In genomic region chr19:38055655-38056521, GRCh38 we compare ENCODE assay signal across 13 cellular contexts.
DNase-seq lines count a peak whose midpoint lies in the region; ATAC-seq and TF ChIP-seq lines count a peak whose summit lies in the region.
"Had no signal": no experiment of that assay in that cellular context is flagged by ENCODE, and none has a peak within 500 bp of the region (broad histone marks: within the 10 kb centered on the region; RNA-seq: fewer than 3 reads in every experiment).

No MANE protein-coding gene starts in this region.

- no peaks in the 10 kb centered on the region for H3K27me3 ChIP-seq in H9 (ENCODE audit: insufficient read depth, low read length)
- H3K27me3 ChIP-seq in SJCRH30 = no peaks in the 10 kb centered on the region

- H2AFZ ChIP-seq in H9 (ENCODE audit: low read length) = no peak overlapping the region

- H3K9ac ChIP-seq in H9 (ENCODE audit: extremely low read depth, insufficient read length, low read length) = no peak overlapping the region
- H3K9ac ChIP-seq: SK-N-SH had no signal

- peaks cover 4 to 11% (median 6%) of the 10 kb centered on the region in 3 experiments; a peak in 6 of 7 replicates for H3K36me3 Mint-ChIP-seq in H9 (ENCODE audit: insufficient read depth in 1 of 3, low read depth in 3 of 3)
- H3K36me3 Mint-ChIP-seq in naive thymus-derived CD8-positive, alpha-beta T cell = peaks cover 0 to 5% (median 0%) of the 10 kb centered on the region in 3 donors

- peak overlapping the region; percentile 14 for H3K4me3 ChIP-seq in SJCRH30

- no peaks in the 10 kb centered on the region for H3K36me3 ChIP-seq in SJCRH30

- H3K14ac ChIP-seq in H9 (ENCODE audit: insufficient read depth, low read length) = peak overlapping the region; percentile 9; the same call in 1 of the 2 replicates

- H3K23ac ChIP-seq in H9 (ENCODE audit: insufficient read length, low read depth, low read length) = no peak overlapping the region

- peaks cover 16% of the 10 kb centered on the region; the same call in 1 of the 2 replicates for H3K4me1 ChIP-seq in H9 (ENCODE audit: insufficient read depth, low read length)
- H3K4me1 ChIP-seq in SJCRH30 = peaks cover 34% of the 10 kb centered on the region

- no peak overlapping the region for H2BK15ac ChIP-seq in H9 (ENCODE audit: low read depth, low read length)

- no peaks in the 10 kb centered on the region; the same call in 1 of the 2 replicates for H3K27me3 Mint-ChIP-seq in H9 (ENCODE audit: low read depth)
- H3K27me3 Mint-ChIP-seq in naive thymus-derived CD8-positive, alpha-beta T cell = no peaks in the 10 kb centered on the region
- H3K27me3 Mint-ChIP-seq: activated CD4-positive, alpha-beta T cell treated with anti-CD3 and anti-CD28 coated beads for 36 hours had no signal

- H3K23me2 ChIP-seq in H9 (ENCODE audit: insufficient read length, low read depth, low read length, poor library complexity, severe bottlenecking) = no peaks in the 10 kb centered on the region

- H4K91ac ChIP-seq in H9 (ENCODE audit: insufficient read length, low read depth, low read length) = no peak overlapping the region

- H2BK120ac ChIP-seq in H9 (ENCODE audit: low read depth, low read length, poor library complexity, severe bottlenecking) = no peak overlapping the region

- no peak overlapping the region for H2BK20ac ChIP-seq in H9 (ENCODE audit: low read depth, low read length, poor library complexity, severe bottlenecking)

- H3K18ac ChIP-seq in H9 (ENCODE audit: insufficient read length, low read depth, low read length) = no peak overlapping the region

- H3K9me3 ChIP-seq in H9 (ENCODE audit: control insufficient read depth, low read depth, low read length) (no peaks in the 10 kb centered on the region), SJCRH30 (replicated peaks) (no peaks in the 10 kb centered on the region)
- H3K9me3 ChIP-seq: SK-N-SH had no signal

- POLR2A ChIA-PET in naive thymus-derived CD8-positive, alpha-beta T cell (lab: Charles Lee) = no interaction called here

- H2AK5ac ChIP-seq in H9 (ENCODE audit: insufficient read length, low read length) = no peak overlapping the region

- H3K4me2 ChIP-seq in H9 (ENCODE audit: insufficient read depth, insufficient read length, low read length) = peak overlapping the region; percentile 23
- H3K4me2 ChIP-seq: SK-N-SH had no signal

- TF ChIP-seq CTCF in H9 (conservative IDR thresholded peaks at IDR 0.05) = no peak

- peaks cover 35 to 38% of the 10 kb centered on the region in 2 experiments for H3K4me1 Mint-ChIP-seq in H9
- peaks cover 5 to 43% (median 26%) of the 10 kb centered on the region in 4 donors for H3K4me1 Mint-ChIP-seq in naive thymus-derived CD8-positive, alpha-beta T cell

- no peak overlapping the region for H2BK12ac ChIP-seq in H9 (ENCODE audit: insufficient read length, low read depth, low read length)

- peak overlapping the region; percentile 6 to 64; a peak in 4 of 5 replicates for H3K4me3 Mint-ChIP-seq in H9
- H3K4me3 Mint-ChIP-seq in naive thymus-derived CD8-positive, alpha-beta T cell = peak overlapping the region in 3 of 10 donors; percentile 11 to 22 (median 20)
- H3K4me3 Mint-ChIP-seq: activated CD4-positive, alpha-beta T cell treated with anti-CD3 and anti-CD28 coated beads for 36 hours had no signal

- no peak overlapping the region for H3K56ac ChIP-seq in H9 (ENCODE audit: insufficient read length, low read depth, low read length)

- no peak overlapping the region for H2BK5ac ChIP-seq in H9 (ENCODE audit: insufficient read length, low read length)

- no peaks in the 10 kb centered on the region for H4K20me1 ChIP-seq in H9 (ENCODE audit: control insufficient read depth, insufficient read depth, insufficient read length)

- H3K4ac ChIP-seq in H9 (ENCODE audit: low read depth, low read length) = no peak overlapping the region

- no CpG with 5 or more reads among the region's 18 CpGs for WGBS in H9 (ENCODE audit: extremely low coverage, insufficient read length, low lambda C conversion rate)

- peak overlapping the region in 2 of 3 experiments; percentile 58 to 69; a peak in 3 of 7 replicates for H3K27ac Mint-ChIP-seq in H9
- H3K27ac Mint-ChIP-seq in naive thymus-derived CD8-positive, alpha-beta T cell = peak overlapping the region in 6 of 10 donors; percentile 9 to 53 (median 38)
- H3K27ac Mint-ChIP-seq: activated CD4-positive, alpha-beta T cell treated with anti-CD3 and anti-CD28 coated beads for 36 hours had no signal

- peak; percentile 74 to 86 for ATAC-seq in naive thymus-derived CD8-positive, alpha-beta T cell
- ATAC-seq in GM21515 (IDR thresholded peaks at IDR 0.05; ENCODE audit: unreplicated experiment) = no peak
- ATAC-seq: activated CD4-positive, alpha-beta T cell treated with anti-CD3 and anti-CD28 coated beads for 36 hours had no signal

- H4K8ac ChIP-seq in H9 (replicated peaks; ENCODE audit: insufficient read length, low read depth, low read length) = no peak overlapping the region

- H4K5ac ChIP-seq in H9 (ENCODE audit: insufficient read length, low read depth, low read length) = no peak overlapping the region

- 0 out of 2 replicates have a peak, but pooled peaks cover 2% of the 10 kb centered on the region for H3K79me2 ChIP-seq in H9 (ENCODE audit: insufficient read depth, low read length)

- H3T11ph ChIP-seq in H9 (ENCODE audit: low read length) = no peak overlapping the region

- no peak overlapping the region for H3K27ac ChIP-seq in H9 (ENCODE audit: insufficient read length, low read depth, low read length)
- H3K27ac ChIP-seq in SJCRH30 = peak overlapping the region; percentile 50
- no peak overlapping the region for H3K27ac ChIP-seq in caudate nucleus (ENCODE audit: low read depth, low read length)

- no peak for TF ChIP-seq POLR2A in erythroblast (IDR thresholded peaks at IDR 0.05; ENCODE audit: low read length)

- H3K9me3 Mint-ChIP-seq in H9 = peaks cover 3 to 4% of the 10 kb centered on the region in 2 experiments; a peak in 2 of 5 replicates
- H3K9me3 Mint-ChIP-seq in naive thymus-derived CD8-positive, alpha-beta T cell = no peaks in the 10 kb centered on the region

- DNase-seq in NCI-H1417 (lab: John Stamatoyannopoulos, UW) = peak; percentile 45 to 72 (median 67)
- no peak for DNase-seq in NCI-H1417 treated with DMSO at 0.1 percent for 48 hours (lab: John Stamatoyannopoulos, UW)
- no peak for DNase-seq in H9
- peak; percentile 40 to 62 for DNase-seq in SJCRH30
- peak in 5 of 10 donors; percentile 10 to 47 (median 33) for DNase-seq in naive thymus-derived CD8-positive, alpha-beta T cell
- no peak for DNase-seq in erythroblast (lab: John Stamatoyannopoulos, UW)
- DNase-seq in caudate nucleus (lab: John Stamatoyannopoulos, UW) = no peak
- DNase-seq: activated CD4-positive, alpha-beta T cell treated with anti-CD3 and anti-CD28 coated beads for 36 hours; activated effector memory CD4-positive, alpha-beta T cell treated with Interleukin-2 at 50 U/mL for 16 hours; DMS153; Kasumi-1; SK-N-SH had no signal

- no peaks in the 10 kb centered on the region for H3K79me1 ChIP-seq in H9 (ENCODE audit: insufficient read depth, low read depth, low read length, poor library complexity, severe bottlenecking)

Comparison
In these comparisons a context has a peak if more than half of its experiments do, and no peak if none do; other contexts are left out.
1. DNase-seq: peak in NCI-H1417 (3 of 3) and SJCRH30 (2 of 2); none in NCI-H1417 treated with DMSO at 0.1 percent for 48 hours (single experiment), H9 (single experiment), erythroblast (0 of 2) and caudate nucleus (0 of 61).